In the genomic region with DNA sequence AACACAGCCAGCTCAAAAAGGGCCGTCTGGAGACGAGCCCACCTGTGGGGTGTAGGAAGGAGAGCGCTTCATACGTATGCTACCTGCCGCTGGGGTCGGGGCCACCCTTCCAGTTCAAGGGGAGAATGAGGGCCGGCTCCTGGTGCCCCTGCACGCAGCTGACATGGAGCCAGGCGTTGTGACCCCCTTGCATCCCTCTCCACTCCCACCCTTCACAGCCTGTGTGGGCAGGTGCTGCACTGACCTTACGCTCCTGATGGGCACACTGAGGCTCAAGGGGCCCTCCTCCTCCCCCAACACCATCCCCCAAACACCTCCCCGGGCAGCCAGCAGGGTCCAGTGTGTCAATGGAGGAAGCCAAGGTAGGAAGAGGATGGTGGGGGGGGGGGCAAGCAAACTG, we compare ENCODE assay signal across 9 cellular contexts. TPM values are rescaled to one million over a fixed set of nuclear protein-coding genes. Genes with fewer than 3 reads are reported as not detected.
DNase-seq lines count a peak whose midpoint lies in the region; FAIRE-seq and TF ChIP-seq lines count a peak whose summit lies in the region.
"Not testable (repeated sequence)": the region's sequence is repeated elsewhere in the genome, so short reads cannot be mapped to it uniquely, and the experiment has no call there.
"Had no signal": no experiment of that assay in that cellular context is flagged by ENCODE, and none has a peak within 500 bp of the region (broad histone marks: within the 10 kb centered on the region; RNA-seq: fewer than 3 reads in every experiment).

No MANE protein-coding gene starts in this region.

- 33% methylated on average over 10 of the region's 11 CpGs for WGBS in esophagus muscularis mucosa
- WGBS in smooth muscle cell (ENCODE audit: low lambda C conversion rate) = 61% methylated on average over 4 of the region's 11 CpGs
- WGBS in urinary bladder = 28% methylated on average over 11 of the region's 11 CpGs

- not testable (repeated sequence) for H3K36me3 ChIP-seq in NT2/D1 (ENCODE audit: insufficient read depth, insufficient read length, low read length); esophagus muscularis mucosa; kidney (ENCODE audit: control insufficient read depth in 1 of 2, insufficient read depth in 2 of 2, low read length in 2 of 2); smooth muscle cell (ENCODE audit: low read depth); urinary bladder (ENCODE audit: insufficient read depth)

- peak overlapping the region; percentile 39 for H3K27ac Mint-ChIP-seq in MCF 10A (ENCODE audit: low read depth, unreplicated experiment)
- peak overlapping the region; percentile 94 for H3K27ac Mint-ChIP-seq in neural crest cell (ENCODE audit: unreplicated experiment)

- H3K9ac ChIP-seq in NT2/D1 (ENCODE audit: insufficient read length, low read depth) (peak overlapping the region; percentile 76), kidney (ENCODE audit: low read length in 2 of 2) (peak overlapping the region in 1 of 2 donors; percentile 26)
- not testable (repeated sequence) for H3K9ac ChIP-seq in smooth muscle cell (ENCODE audit: low read depth)

- TF ChIP-seq EP300 in esophagus muscularis mucosa (IDR thresholded peaks at IDR 0.05) = not testable (repeated sequence)

- intact Hi-C loops in MCF 10A (cut with micrococcal nuclease); esophagus muscularis mucosa (cut with DNase I); kidney (cut with DNase I): not testable (repeated sequence)

- not testable (repeated sequence) for H3K9me3 ChIP-seq in NT2/D1 (ENCODE audit: insufficient read depth, low read length); esophagus muscularis mucosa; kidney (ENCODE audit: control insufficient read depth in 1 of 2, low read length in 2 of 2); smooth muscle cell (replicated peaks; ENCODE audit: low read depth)

- H3K27ac ChIP-seq in C4-2B (peak overlapping the region; percentile 80), esophagus muscularis mucosa (replicated peaks in 1 of 4) (peak overlapping the region; percentile 96 to 98 (median 97)), kidney (ENCODE audit: low read depth in 2 of 2, low read length in 2 of 2) (peak overlapping the region; percentile 76 to 85), smooth muscle cell (ENCODE audit: low read depth) (peak overlapping the region; percentile 91), urinary bladder (ENCODE audit: low read depth) (peak overlapping the region; percentile 78)

- CTCF ChIA-PET in MCF 10A (lab: Yijun Ruan, JAX) = interaction anchor here (0.6 kb wide), 1 partner anchor 14 kb away, joined by 3 read pairs; no protein-coding TSS in a partner anchor

- peak overlapping the region; percentile 15 for H3K4me3 ChIP-seq in NT2/D1 (ENCODE audit: insufficient read length, low read depth)
- peak overlapping the region; percentile 44 to 61 (median 50) for H3K4me3 ChIP-seq in esophagus muscularis mucosa
- not testable (repeated sequence) for H3K4me3 ChIP-seq in kidney (ENCODE audit: low read length in 2 of 2); urinary bladder (ENCODE audit: low read depth, low read length)
- peak overlapping the region; percentile 36 for H3K4me3 ChIP-seq in smooth muscle cell

- peaks cover 27% of the 10 kb centered on the region for H3K4me1 ChIP-seq in NT2/D1 (ENCODE audit: insufficient read depth, insufficient read length)
- peaks cover 80 to 96% (median 94%) of the 10 kb centered on the region in 4 donors for H3K4me1 ChIP-seq in esophagus muscularis mucosa
- peaks cover 0 to 18% of the 10 kb centered on the region in 2 donors for H3K4me1 ChIP-seq in kidney (ENCODE audit: control insufficient read depth in 1 of 2, insufficient read depth in 1 of 2, low read depth in 1 of 2, low read length in 2 of 2)
- H3K4me1 ChIP-seq in smooth muscle cell (ENCODE audit: low read depth) = peaks cover 13% of the 10 kb centered on the region
- not testable (repeated sequence) for H3K4me1 ChIP-seq in urinary bladder (ENCODE audit: insufficient read depth)

- H3K36me3 Mint-ChIP-seq in MCF 10A (ENCODE audit: insufficient read depth, unreplicated experiment); neural crest cell (ENCODE audit: low read depth): not testable (repeated sequence)

- not testable (repeated sequence) for H3K27me3 Mint-ChIP-seq in MCF 10A (ENCODE audit: insufficient read depth, unreplicated experiment); neural crest cell (ENCODE audit: low read depth)

- H4K20me1 ChIP-seq in smooth muscle cell (ENCODE audit: low read depth) = peaks cover 45% of the 10 kb centered on the region

- not testable (repeated sequence) for DNase-seq in NT2/D1 (ENCODE audit: low read depth, low spot score); MCF 10A (ENCODE audit: unreplicated experiment); esophagus muscularis mucosa (ENCODE audit: extremely low spot score); neural crest cell (ENCODE audit: low read depth, low spot score); smooth muscle cell (lab: John Stamatoyannopoulos, UW; ENCODE audit: unreplicated experiment)
- DNase-seq in kidney = peak; percentile 75

- not testable (repeated sequence) for TF ChIP-seq CTCF in C4-2B (conservative IDR thresholded peaks at IDR 0.05); MCF 10A (IDR thresholded peaks at IDR 0.05; ENCODE audit: unreplicated experiment); esophagus muscularis mucosa (IDR thresholded peaks at IDR 0.05); kidney (IDR thresholded peaks at IDR 0.05; ENCODE audit: borderline replicate concordance, extremely low read depth, insufficient read depth); neural crest cell (conservative IDR thresholded peaks at IDR 0.05); smooth muscle cell (IDR thresholded peaks at IDR 0.05; ENCODE audit: borderline replicate concordance, insufficient read depth, poor library complexity, severe bottlenecking)

- H3K4me3 Mint-ChIP-seq in MCF 10A (ENCODE audit: unreplicated experiment) (peak overlapping the region; percentile 60), neural crest cell (peak overlapping the region; percentile 74)

- FAIRE-seq in kidney (lab: Jason Lieb, UNC) = not testable (repeated sequence)

- peaks cover 43% of the 10 kb centered on the region for H3K79me2 ChIP-seq in smooth muscle cell (ENCODE audit: low read depth)

- H3K27me3 ChIP-seq in NT2/D1 (ENCODE audit: insufficient read depth, insufficient read length); esophagus muscularis mucosa; smooth muscle cell (ENCODE audit: low read depth): not testable (repeated sequence)

- H2AFZ ChIP-seq in smooth muscle cell (ENCODE audit: low read depth) = not testable (repeated sequence)

- not testable (repeated sequence) for H3F3A ChIP-seq in smooth muscle cell (ENCODE audit: low read depth)

- POLR2A ChIA-PET in MCF 10A (lab: Yijun Ruan, JAX) = interaction anchor here (0.8 to 3.2 kb wide), 3 partner anchors 29 to 118 kb away, joined by 3 to 12 read pairs (median 7); partner anchors contain the start of gene TRAF7

- H3K9me3 Mint-ChIP-seq in MCF 10A (ENCODE audit: unreplicated experiment); neural crest cell: not testable (repeated sequence)

- not testable (repeated sequence) for TF ChIP-seq POLR2A in esophagus muscularis mucosa (IDR thresholded peaks at IDR 0.05; ENCODE audit: low read depth)

- H3K4me2 ChIP-seq in smooth muscle cell = peak overlapping the region; percentile 85

- H3K4me1 Mint-ChIP-seq in MCF 10A (ENCODE audit: insufficient read depth, unreplicated experiment) = peaks cover 26% of the 10 kb centered on the region
- H3K4me1 Mint-ChIP-seq in neural crest cell = peaks cover 19% of the 10 kb centered on the region

- not testable (repeated sequence) for BruUV-seq in MCF 10A (replicated peaks; lab: Mats Ljungman, UMichigan)

RNA-seq across cellular contexts. Expression of gene PKD1, which starts 10.1 kb away (rescaled TPM):
- total RNA-seq in MCF 10A (2022) (159 and 187 TPM in 2 replicates), esophagus muscularis mucosa (100 to 1,000 TPM; 297 to 459 (median 366) TPM), kidney (88.3 TPM), neural crest cell (108 and 115 TPM in 2 replicates), smooth muscle cell (68.2 and 70.1 TPM in 2 replicates), urinary bladder (79.5 TPM)
- polyA plus RNA-seq in kidney (ENCODE audit: insufficient read depth, low read depth, low replicate concordance) (16.2 TPM), smooth muscle cell (47.9 and 71.3 TPM in 2 replicates), urinary bladder (197 TPM)

RNA-seq across cellular contexts. Expression of gene RAB26, which starts 22.8 kb away (rescaled TPM):
- 0.81 and 1.0 TPM in 2 replicates for total RNA-seq in MCF 10A (2022)
- not detected for total RNA-seq in esophagus muscularis mucosa
- 1.5 TPM for total RNA-seq in kidney
- polyA plus RNA-seq in kidney (ENCODE audit: insufficient read depth, low read depth, low replicate concordance) = 3.0 TPM
- total RNA-seq in neural crest cell = 0.64 and 0.98 TPM in 2 replicates
- total RNA-seq in smooth muscle cell = not detected in 2 replicates
- 1.3 and 3.4 TPM in 2 replicates for polyA plus RNA-seq in smooth muscle cell
- total RNA-seq in urinary bladder = 0.63 TPM
- polyA plus RNA-seq in urinary bladder = 0.63 TPM
- total RNA-seq: naive thymus-derived CD8-positive, alpha-beta T cell had no signal

RNA-seq across cellular contexts. Expression of gene TRAF7, which starts 30.0 kb away (rescaled TPM):
- 87.4 and 98.6 TPM in 2 replicates for total RNA-seq in MCF 10A (2022)
- total RNA-seq in esophagus muscularis mucosa = 10 to 100 TPM; 42.6 to 64.5 (median 54.3) TPM
- total RNA-seq in kidney = 66.8 TPM
- polyA plus RNA-seq in kidney (ENCODE audit: insufficient read depth, low read depth, low replicate concordance) = 26.1 TPM
- total RNA-seq in neural crest cell = 82.2 and 85.5 TPM in 2 replicates
- 52.6 and 59.9 TPM in 2 replicates for total RNA-seq in smooth muscle cell
- 27.5 and 28.0 TPM in 2 replicates for polyA plus RNA-seq in smooth muscle cell
- 21.9 TPM for total RNA-seq in urinary bladder
- 57.0 TPM for polyA plus RNA-seq in urinary bladder
